In the genomic region with DNA sequence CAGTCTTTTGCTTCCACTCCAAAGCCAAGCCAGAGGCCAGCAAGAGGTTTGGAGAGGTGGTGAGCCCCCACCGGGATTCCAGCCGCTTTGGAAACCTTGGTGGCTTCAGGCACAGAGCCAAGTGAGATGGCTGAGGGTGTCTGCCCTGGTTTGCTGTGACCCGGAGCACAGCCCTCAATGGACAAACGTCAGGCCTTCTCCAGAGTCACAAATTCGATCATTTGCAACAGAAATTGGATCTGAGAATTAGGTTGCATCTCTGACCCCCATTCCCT, we compare ENCODE assay signal across 22 cellular contexts. TPM values are rescaled to one million over a fixed set of nuclear protein-coding genes. Genes with fewer than 3 reads are reported as not detected.
DNase-seq lines count a peak whose midpoint lies in the region; ATAC-seq and TF ChIP-seq lines count a peak whose summit lies in the region.
"Had no signal": no experiment of that assay in that cellular context is flagged by ENCODE, and none has a peak within 500 bp of the region (broad histone marks: within the 10 kb centered on the region; RNA-seq: fewer than 3 reads in every experiment).

No MANE protein-coding gene starts in this region.

- POLR2A ChIA-PET in MCF 10A (lab: Yijun Ruan, JAX): no interaction called here
- POLR2A ChIA-PET in CD8-positive, alpha-beta T cell (lab: Charles Lee): no interaction called here

- H3K9me3 ChIP-seq in breast epithelium: no peaks in the 10 kb centered on the region
- H3K9me3 ChIP-seq in CD8-positive, alpha-beta T cell (ENCODE audit: low read length): no peaks in the 10 kb centered on the region
- H3K9me3 ChIP-seq: adrenal gland, heart left ventricle, left lung, transverse colon had no signal

- no TSS peak for BruUV-seq in MCF 10A (replicated peaks; lab: Mats Ljungman, UMichigan)

- H3K36me3 ChIP-seq in breast epithelium: no peaks in the 10 kb centered on the region
- no peaks in the 10 kb centered on the region for H3K36me3 ChIP-seq in CD8-positive, alpha-beta T cell (ENCODE audit: insufficient read depth, low read length)
- H3K36me3 ChIP-seq: adrenal gland; BLaER1 treated with 17β-estradiol and CSF1 and Interleukin-3, amounts not matched to agents 10 nM and 100 nM; heart left ventricle; left lung; transverse colon; WERI-Rb-1 had no signal

- no peaks in the 10 kb centered on the region for H3K36me3 Mint-ChIP-seq in MCF 10A (ENCODE audit: insufficient read depth, unreplicated experiment)
- no peaks in the 10 kb centered on the region for H3K36me3 Mint-ChIP-seq in central memory CD8-positive, alpha-beta T cell (ENCODE audit: insufficient read depth)
- H3K36me3 Mint-ChIP-seq in nephron (ENCODE audit: low read depth): no peaks in the 10 kb centered on the region
- no peaks in the 10 kb centered on the region for H3K36me3 Mint-ChIP-seq in CD8-positive, alpha-beta T cell
- H3K36me3 Mint-ChIP-seq: activated CD4-positive, alpha-beta memory T cell treated with anti-CD3 and anti-CD28 coated beads for 36 hours; IgD-negative memory B cell had no signal

- ATAC-seq in central memory CD8-positive, alpha-beta T cell (replicated peaks; ENCODE audit: extremely low read depth, poor library complexity, severe bottlenecking): no peak
- no peak for ATAC-seq in CD8-positive, alpha-beta T cell
- ATAC-seq: heart left ventricle, left lung had no signal

- no peak overlapping the region for H3K27ac ChIP-seq in breast epithelium
- no peak overlapping the region for H3K27ac ChIP-seq in CD8-positive, alpha-beta T cell (ENCODE audit: low read depth, low read length)
- H3K27ac ChIP-seq: adrenal gland; BLaER1 treated with 17β-estradiol and CSF1 and Interleukin-3, amounts not matched to agents 10 nM and 100 nM; heart left ventricle; left lung; RWPE1; transverse colon; WERI-Rb-1 had no signal

- CTCF ChIA-PET in MCF 10A (lab: Yijun Ruan, JAX): no interaction called here
- CTCF ChIA-PET in CD8-positive, alpha-beta T cell (lab: Charles Lee): no interaction called here

- H3K4me3 Mint-ChIP-seq in MCF 10A (ENCODE audit: unreplicated experiment): peak overlapping the region; percentile 63
- H3K4me3 Mint-ChIP-seq in central memory CD8-positive, alpha-beta T cell: peak overlapping the region; percentile 50
- H3K4me3 Mint-ChIP-seq in nephron: peak overlapping the region; percentile 69 to 80 (median 75)
- no peak overlapping the region for H3K4me3 Mint-ChIP-seq in CD8-positive, alpha-beta T cell

- peaks cover 5 to 53% of the 10 kb centered on the region in 2 donors for H3K27me3 ChIP-seq in breast epithelium
- peaks cover 32% of the 10 kb centered on the region for H3K27me3 ChIP-seq in CD8-positive, alpha-beta T cell (ENCODE audit: insufficient read depth, low read length)

- in situ Hi-C loops in GM13977 (cut with MboI; ENCODE audit: low pct_unique_long_range_greater_than_20kb, low sequenced_read_pairs, unreplicated experiment): no loop called here

- no peak overlapping the region for H3K27ac Mint-ChIP-seq in MCF 10A (ENCODE audit: low read depth, unreplicated experiment)
- no peak overlapping the region for H3K27ac Mint-ChIP-seq in central memory CD8-positive, alpha-beta T cell (ENCODE audit: low read depth)
- H3K27ac Mint-ChIP-seq in nephron: no peak overlapping the region
- no peak overlapping the region for H3K27ac Mint-ChIP-seq in CD8-positive, alpha-beta T cell
- H3K27ac Mint-ChIP-seq: activated CD4-positive, alpha-beta memory T cell treated with anti-CD3 and anti-CD28 coated beads for 36 hours; stimulated activated naive CD8-positive, alpha-beta T cell treated with anti-CD3 and anti-CD28 coated beads, Interleukin-15, amount 100 ng/mL, for 72 hours had no signal

- peaks cover 3% of the 10 kb centered on the region in 2 donors for H3K4me1 ChIP-seq in breast epithelium
- H3K4me1 ChIP-seq in CD8-positive, alpha-beta T cell (ENCODE audit: insufficient read depth, low read length): peaks cover 20% of the 10 kb centered on the region

- intact Hi-C loops in MCF 10A (cut with micrococcal nuclease) (no loop called here), breast epithelium (cut with DNase I; ENCODE audit: low total_unique reads) (loop anchor here (10.0 kb wide), 1 partner anchor 1056 kb away; no protein-coding TSS in a partner anchor)
- intact Hi-C loops in CD8-positive, alpha-beta T cell (cut with DNase I, micrococcal nuclease): no loop called here

- no peak overlapping the region for H3K4me3 ChIP-seq in breast epithelium
- no peak overlapping the region for H3K4me3 ChIP-seq in CD8-positive, alpha-beta T cell (ENCODE audit: low read depth, low read length)
- H3K4me3 ChIP-seq: BLaER1 treated with 17β-estradiol and CSF1 and Interleukin-3, amounts not matched to agents 10 nM and 100 nM; left lung had no signal

- H3K27me3 Mint-ChIP-seq in MCF 10A (ENCODE audit: insufficient read depth, unreplicated experiment) (peaks cover 46% of the 10 kb centered on the region), nephron (ENCODE audit: low read depth) (peaks cover 98% of the 10 kb centered on the region)
- peaks cover 95% of the 10 kb centered on the region for H3K27me3 Mint-ChIP-seq in central memory CD8-positive, alpha-beta T cell
- H3K27me3 Mint-ChIP-seq in CD8-positive, alpha-beta T cell (ENCODE audit: low read depth): peaks cover 71% of the 10 kb centered on the region

- TF ChIP-seq POLR2A in breast epithelium (IDR thresholded peaks at IDR 0.05): no peak

- TF ChIP-seq CTCF in MCF 10A (IDR thresholded peaks at IDR 0.05; ENCODE audit: unreplicated experiment): no peak
- TF ChIP-seq CTCF in breast epithelium (IDR thresholded peaks at IDR 0.05): no peak
- TF ChIP-seq CTCF in nephron (IDR thresholded peaks at IDR 0.05; ENCODE audit: unreplicated experiment in 3 of 3): no peak
- no peak for TF ChIP-seq CTCF in CD8-positive, alpha-beta T cell (IDR thresholded peaks at IDR 0.05)
- TF ChIP-seq CTCF in GM13977 (IDR thresholded peaks at IDR 0.05; ENCODE audit: extremely low read depth, insufficient read depth, missing control alignments): no peak

- H3K4me1 Mint-ChIP-seq in MCF 10A (ENCODE audit: insufficient read depth, unreplicated experiment): peaks cover 6% of the 10 kb centered on the region
- peaks cover 13% of the 10 kb centered on the region for H3K4me1 Mint-ChIP-seq in central memory CD8-positive, alpha-beta T cell
- H3K4me1 Mint-ChIP-seq in nephron: peaks cover 28% of the 10 kb centered on the region
- peaks cover 17% of the 10 kb centered on the region for H3K4me1 Mint-ChIP-seq in CD8-positive, alpha-beta T cell (ENCODE audit: low read depth)

- DNase-seq in MCF 10A (ENCODE audit: unreplicated experiment): no peak
- DNase-seq in breast epithelium (ENCODE audit: low spot score in 2 of 2): no peak
- DNase-seq in central memory CD8-positive, alpha-beta T cell (ENCODE audit: low spot score in 2 of 2): no peak
- DNase-seq in superior temporal gyrus (ENCODE audit: extremely low spot score): no peak
- no peak for DNase-seq in CD8-positive, alpha-beta T cell
- DNase-seq in ecto neural progenitor cell (ENCODE audit: low spot score): no peak
- DNase-seq in GM13977 (ENCODE audit: low spot score): no peak
- DNase-seq: activated CD4-positive, alpha-beta memory T cell treated with anti-CD3 and anti-CD28 coated beads for 36 hours; activated gamma-delta T cell; adrenal gland; heart left ventricle; left lung; stimulated activated CD4-positive, alpha-beta T cell treated with anti-CD3 and anti-CD28 coated beads, Interleukin-4, amount 100 ng/mL, for 24 hours; stimulated activated naive CD8-positive, alpha-beta T cell treated with anti-CD3 and anti-CD28 coated beads, Interleukin-15, amount 100 ng/mL, for 72 hours; transverse colon had no signal

- no peaks in the 10 kb centered on the region for H3K9me3 Mint-ChIP-seq in MCF 10A (ENCODE audit: unreplicated experiment)
- H3K9me3 Mint-ChIP-seq in central memory CD8-positive, alpha-beta T cell: no peaks in the 10 kb centered on the region
- H3K9me3 Mint-ChIP-seq in nephron: no peaks in the 10 kb centered on the region
- no peaks in the 10 kb centered on the region for H3K9me3 Mint-ChIP-seq in CD8-positive, alpha-beta T cell
- H3K9me3 Mint-ChIP-seq: activated CD4-positive, alpha-beta memory T cell treated with anti-CD3 and anti-CD28 coated beads for 36 hours; IgD-negative memory B cell; stimulated activated naive CD8-positive, alpha-beta T cell treated with anti-CD3 and anti-CD28 coated beads, Interleukin-15, amount 100 ng/mL, for 72 hours had no signal

RNA-seq across cellular contexts. Expression of gene NKX1-2, which starts 0.9 kb away (rescaled TPM):
- 0.10 and 0.35 TPM in 2 replicates for total RNA-seq in MCF 10A (2022)
- total RNA-seq in breast epithelium: under 1 TPM in 2 of 3 donors, not detected in 1; 0.33 to 0.73 TPM
- not detected for total RNA-seq in CD8-positive, alpha-beta T cell
- total RNA-seq: activated CD4-positive, alpha-beta memory T cell treated with anti-CD3 and anti-CD28 coated beads for 36 hours; adrenal gland; heart left ventricle; left lung; mononuclear cell; renal cortical epithelial cell; transverse colon had no signal

RNA-seq across cellular contexts. Expression of gene LHPP, which starts 10.9 kb away (rescaled TPM):
- total RNA-seq in MCF 10A (2022) (3.5 and 3.7 TPM in 2 replicates), breast epithelium (10 to 100 TPM; 13.1 to 19.6 (median 17.0) TPM)
- 10 to 100 TPM; 14.4 to 17.3 TPM for total RNA-seq in CD8-positive, alpha-beta T cell

RNA-seq across cellular contexts. Expression of gene OAT, which starts 32.0 kb away (rescaled TPM):
- total RNA-seq in MCF 10A (2022): 62.2 and 68.1 TPM in 2 replicates
- total RNA-seq in breast epithelium: 100 to 1,000 TPM in 2 of 3 donors, 10 to 100 TPM in 1; 93.3 to 160 (median 115) TPM
- 10 to 100 TPM; 49.8 to 56.1 TPM for total RNA-seq in CD8-positive, alpha-beta T cell
